In genomic region chr12:104263026-104263425, GRCh38 we compare ENCODE assay signal across 1 cellular context.
TF ChIP-seq lines count a peak whose summit lies in the region.

No MANE protein-coding gene starts in this region.

TF ChIP-seq in H1, 55 proteins besides CTCF, POLR2A, EP300 and RAD21 (continued from another document):
- no peak for TF ChIP-seq BRCA1 (IDR thresholded peaks at IDR 0.05; ENCODE audit: low read depth, low read length)
